ENCODE assay signal across 2 cellular contexts in genomic region chr1:21217812-21218596, GRCh38.
A peak's percentile ranks its signal among the peaks of the same experiment; 100 is the strongest.
TF ChIP-seq lines count a peak whose summit lies in the region.

No MANE protein-coding gene starts in this region.

TF ChIP-seq in HCT116, 20 proteins besides CTCF, POLR2A, EP300 and RAD21 (continued from another document):
- TF ChIP-seq ELF1 (IDR thresholded peaks at IDR 0.05; ENCODE audit: borderline replicate concordance, low read depth) = no peak
- TF ChIP-seq, protein P1, sequence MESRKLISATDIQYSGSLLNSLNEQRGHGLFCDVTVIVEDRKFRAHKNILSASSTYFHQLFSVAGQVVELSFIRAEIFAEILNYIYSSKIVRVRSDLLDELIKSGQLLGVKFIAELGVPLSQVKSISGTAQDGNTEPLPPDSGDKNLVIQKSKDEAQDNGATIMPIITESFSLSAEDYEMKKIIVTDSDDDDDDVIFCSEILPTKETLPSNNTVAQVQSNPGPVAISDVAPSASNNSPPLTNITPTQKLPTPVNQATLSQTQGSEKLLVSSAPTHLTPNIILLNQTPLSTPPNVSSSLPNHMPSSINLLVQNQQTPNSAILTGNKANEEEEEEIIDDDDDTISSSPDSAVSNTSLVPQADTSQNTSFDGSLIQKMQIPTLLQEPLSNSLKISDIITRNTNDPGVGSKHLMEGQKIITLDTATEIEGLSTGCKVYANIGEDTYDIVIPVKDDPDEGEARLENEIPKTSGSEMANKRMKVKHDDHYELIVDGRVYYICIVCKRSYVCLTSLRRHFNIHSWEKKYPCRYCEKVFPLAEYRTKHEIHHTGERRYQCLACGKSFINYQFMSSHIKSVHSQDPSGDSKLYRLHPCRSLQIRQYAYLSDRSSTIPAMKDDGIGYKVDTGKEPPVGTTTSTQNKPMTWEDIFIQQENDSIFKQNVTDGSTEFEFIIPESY (IDR thresholded peaks at IDR 0.05; ENCODE audit: extremely low read depth, insufficient replicate concordance, low read length) = no peak
- TF ChIP-seq POLR2AphosphoS5 (IDR thresholded peaks at IDR 0.05; ENCODE audit: low read depth, low read length) = no peak
- TF ChIP-seq EZH2phosphoT487 (IDR thresholded peaks at IDR 0.05; ENCODE audit: borderline replicate concordance) = no peak
- no peak for TF ChIP-seq EGR1 (IDR thresholded peaks at IDR 0.05; ENCODE audit: low read depth)
- TF ChIP-seq ZNF274 (IDR thresholded peaks at IDR 0.05; ENCODE audit: low read depth, low read length) = no peak
- TF ChIP-seq ZFX (IDR thresholded peaks at IDR 0.05) = no peak
- no peak for TF ChIP-seq CEBPB (IDR thresholded peaks at IDR 0.05; ENCODE audit: low read depth)

TF ChIP-seq in H1, 55 proteins besides CTCF, POLR2A, EP300 and RAD21 (continued from another document):
- TF ChIP-seq, protein P2, sequence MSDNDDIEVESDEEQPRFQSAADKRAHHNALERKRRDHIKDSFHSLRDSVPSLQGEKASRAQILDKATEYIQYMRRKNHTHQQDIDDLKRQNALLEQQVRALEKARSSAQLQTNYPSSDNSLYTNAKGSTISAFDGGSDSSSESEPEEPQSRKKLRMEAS (IDR thresholded peaks at IDR 0.05) = peak; percentile 99
- peak; percentile 100 for TF ChIP-seq E2F6 (IDR thresholded peaks at IDR 0.05)
- no peak for TF ChIP-seq SP2 (IDR thresholded peaks at IDR 0.05; ENCODE audit: low read length)
